In the genomic region with DNA sequence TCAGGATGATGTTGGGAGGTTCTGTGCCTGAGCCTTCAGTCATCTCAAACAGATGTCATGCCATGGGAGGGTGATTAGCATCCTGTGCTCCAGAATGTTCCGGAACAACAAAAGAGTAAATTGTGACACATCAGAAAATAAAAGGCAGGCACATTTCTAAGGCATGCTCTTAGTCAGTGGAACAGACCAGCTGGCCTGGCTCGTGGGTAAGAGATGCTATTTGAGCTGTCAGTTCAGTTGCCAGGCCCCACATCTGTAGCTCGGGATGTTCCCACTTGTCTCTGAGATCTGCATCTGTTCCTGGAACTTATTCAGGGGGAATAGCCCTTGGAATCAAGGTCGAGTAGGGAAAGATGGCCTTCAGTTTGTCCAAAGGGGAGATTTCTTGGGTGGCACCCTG, we compare ENCODE assay signal across 30 cellular contexts. TPM values are rescaled to one million over a fixed set of nuclear protein-coding genes. Genes with fewer than 3 reads are reported as not detected.
"Had no signal": no experiment of that assay in that cellular context is flagged by ENCODE, and none has a peak within 500 bp of the region (broad histone marks: within the 10 kb centered on the region; RNA-seq: fewer than 3 reads in every experiment).

No MANE protein-coding gene starts in this region.

- H3K36me3 ChIP-seq: left lung, lower lobe of right lung, neural progenitor cell, right atrium auricular region, right lobe of liver, spleen, stomach, thyroid gland, transverse colon, upper lobe of left lung had no signal

- H3K9me3 ChIP-seq: left lung, lower lobe of right lung, neutrophil, right atrium auricular region, right lobe of liver, spleen, stomach, testis, thyroid gland, transverse colon, upper lobe of left lung had no signal

- H3K27me3 ChIP-seq: neural progenitor cell, neutrophil, right atrium auricular region, right lobe of liver, spleen, stomach, testis, thyroid gland, transverse colon, upper lobe of left lung had no signal

- H3K4me1 ChIP-seq: left lung, lower lobe of right lung, parathyroid adenoma, right atrium auricular region, right lobe of liver, spleen, testis, transverse colon, upper lobe of left lung had no signal

- ATAC-seq: left colon; left lung; lower lobe of right lung; natural killer cell; right lobe of liver; stimulated activated naive B cell treated with anti-CD40 and anti-IgM and Interleukin-4, amounts not matched to agents 10 μg/mL and 1 μg/mL and 100 μg/mL, for 72 hours; stimulated activated naive CD8-positive, alpha-beta T cell treated with anti-CD3 and anti-CD28 coated beads, Interleukin-15, Interleukin-2, amounts not matched to agents 100 U/mL and 50 U/mL, for 24 hours had no signal

- DNase-seq: hippocampal formation; kidney; left colon; left lung; lower lobe of right lung; mammary epithelial cell; mesenchymal stem cell; naive B cell; natural killer cell; nephron progenitor cell; occipital lobe; right lobe of liver; spleen; stimulated activated CD4-positive, alpha-beta T cell treated with anti-CD3 and anti-CD28 coated beads, Interleukin-4, amount 100 ng/mL, for 4 hours; stimulated activated CD8-positive, alpha-beta memory T cell treated with anti-CD3 and anti-CD28 coated beads, Interleukin-4, amount 100 ng/mL, for 48 hours; stimulated activated naive B cell treated with anti-CD40 and anti-IgM and Interleukin-4, amounts not matched to agents 10 μg/mL and 1 μg/mL and 100 μg/mL, for 72 hours; stimulated activated naive CD8-positive, alpha-beta T cell treated with anti-CD3 and anti-CD28 coated beads, Interleukin-15, Interleukin-2, amounts not matched to agents 100 U/mL and 50 U/mL, for 24 hours; stomach; testis; thyroid gland; transverse colon; upper lobe of left lung had no signal

- H3K4me3 ChIP-seq: left lung, lower lobe of right lung, neural progenitor cell, right atrium auricular region, right lobe of liver, skin epidermis, spleen, stomach, testis, thyroid gland, transverse colon, upper lobe of left lung had no signal

- H3K27ac ChIP-seq: left lung, lower lobe of right lung, neural progenitor cell, neutrophil, parathyroid adenoma, right atrium auricular region, right lobe of liver, skin epidermis, spleen, stomach, testis, transverse colon, upper lobe of left lung had no signal

- FAIRE-seq: kidney, urothelium cell line had no signal

RNA-seq across cellular contexts. Expression of a gene that starts 26.0 kb away (rescaled TPM):
- total RNA-seq: lower lobe of right lung, mammary epithelial cell, natural killer cell, osteocyte, pulmonary artery endothelial cell had no signal
- polyA plus RNA-seq: mammary epithelial cell had no signal
